ENCODE assay signal across 1 cellular context in the genomic region with DNA sequence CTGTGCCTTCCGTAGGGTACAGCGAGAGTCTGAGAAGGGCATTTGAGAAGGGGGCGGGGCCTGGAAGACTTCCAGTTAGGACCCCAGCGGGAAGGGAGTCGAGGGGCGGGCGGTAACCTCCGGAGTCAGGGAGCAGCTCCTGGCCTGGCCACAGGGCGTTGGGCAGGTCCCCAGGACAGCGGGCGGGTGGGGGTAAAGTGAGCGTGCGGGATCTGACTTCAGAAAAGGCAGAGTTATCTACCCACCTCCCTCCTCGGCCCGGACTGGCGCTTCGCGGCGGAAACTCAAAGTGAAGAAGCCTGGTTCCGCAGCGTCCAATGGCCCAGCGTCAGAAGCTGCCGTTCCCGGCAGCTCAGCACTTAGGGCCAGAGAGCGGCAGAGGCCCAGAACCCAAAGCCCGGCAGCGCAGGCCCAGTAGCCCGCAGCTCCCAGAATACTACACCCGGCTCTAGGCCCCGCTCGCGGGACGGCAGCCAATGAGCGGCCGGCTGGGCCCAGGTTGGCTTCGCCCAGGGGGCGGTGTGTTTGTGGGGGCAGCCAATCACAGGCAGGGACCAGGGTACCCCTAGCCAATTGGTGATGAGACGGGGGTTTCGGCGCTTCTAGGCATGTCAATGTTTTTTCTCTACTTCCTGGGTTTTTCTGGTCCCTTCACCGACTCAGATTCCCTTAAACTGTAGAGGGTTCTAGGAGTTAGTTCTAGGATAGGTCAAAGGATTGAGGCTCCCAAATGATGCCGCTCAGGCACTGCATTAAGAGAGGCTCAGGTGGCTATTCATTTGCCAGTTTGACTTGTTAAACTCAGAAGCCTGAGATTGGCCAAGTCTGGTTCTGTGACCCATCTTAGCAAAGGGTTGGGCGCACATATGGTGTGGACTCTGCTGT.
A peak's percentile ranks its signal among the peaks of the same experiment; 100 is the strongest.
TF ChIP-seq lines count a peak whose summit lies in the region.

A gene with protein sequence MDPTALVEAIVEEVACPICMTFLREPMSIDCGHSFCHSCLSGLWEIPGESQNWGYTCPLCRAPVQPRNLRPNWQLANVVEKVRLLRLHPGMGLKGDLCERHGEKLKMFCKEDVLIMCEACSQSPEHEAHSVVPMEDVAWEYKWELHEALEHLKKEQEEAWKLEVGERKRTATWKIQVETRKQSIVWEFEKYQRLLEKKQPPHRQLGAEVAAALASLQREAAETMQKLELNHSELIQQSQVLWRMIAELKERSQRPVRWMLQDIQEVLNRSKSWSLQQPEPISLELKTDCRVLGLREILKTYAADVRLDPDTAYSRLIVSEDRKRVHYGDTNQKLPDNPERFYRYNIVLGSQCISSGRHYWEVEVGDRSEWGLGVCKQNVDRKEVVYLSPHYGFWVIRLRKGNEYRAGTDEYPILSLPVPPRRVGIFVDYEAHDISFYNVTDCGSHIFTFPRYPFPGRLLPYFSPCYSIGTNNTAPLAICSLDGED (minus strand): TSS at position 450 of the 885 bp plus-strand sequence. CDS start 2,727 bp downstream, outside the sequence.

TF ChIP-seq in GM12878, 131 proteins besides CTCF, POLR2A, EP300 and RAD21 (continued from another document):
- TF ChIP-seq, protein P1, sequence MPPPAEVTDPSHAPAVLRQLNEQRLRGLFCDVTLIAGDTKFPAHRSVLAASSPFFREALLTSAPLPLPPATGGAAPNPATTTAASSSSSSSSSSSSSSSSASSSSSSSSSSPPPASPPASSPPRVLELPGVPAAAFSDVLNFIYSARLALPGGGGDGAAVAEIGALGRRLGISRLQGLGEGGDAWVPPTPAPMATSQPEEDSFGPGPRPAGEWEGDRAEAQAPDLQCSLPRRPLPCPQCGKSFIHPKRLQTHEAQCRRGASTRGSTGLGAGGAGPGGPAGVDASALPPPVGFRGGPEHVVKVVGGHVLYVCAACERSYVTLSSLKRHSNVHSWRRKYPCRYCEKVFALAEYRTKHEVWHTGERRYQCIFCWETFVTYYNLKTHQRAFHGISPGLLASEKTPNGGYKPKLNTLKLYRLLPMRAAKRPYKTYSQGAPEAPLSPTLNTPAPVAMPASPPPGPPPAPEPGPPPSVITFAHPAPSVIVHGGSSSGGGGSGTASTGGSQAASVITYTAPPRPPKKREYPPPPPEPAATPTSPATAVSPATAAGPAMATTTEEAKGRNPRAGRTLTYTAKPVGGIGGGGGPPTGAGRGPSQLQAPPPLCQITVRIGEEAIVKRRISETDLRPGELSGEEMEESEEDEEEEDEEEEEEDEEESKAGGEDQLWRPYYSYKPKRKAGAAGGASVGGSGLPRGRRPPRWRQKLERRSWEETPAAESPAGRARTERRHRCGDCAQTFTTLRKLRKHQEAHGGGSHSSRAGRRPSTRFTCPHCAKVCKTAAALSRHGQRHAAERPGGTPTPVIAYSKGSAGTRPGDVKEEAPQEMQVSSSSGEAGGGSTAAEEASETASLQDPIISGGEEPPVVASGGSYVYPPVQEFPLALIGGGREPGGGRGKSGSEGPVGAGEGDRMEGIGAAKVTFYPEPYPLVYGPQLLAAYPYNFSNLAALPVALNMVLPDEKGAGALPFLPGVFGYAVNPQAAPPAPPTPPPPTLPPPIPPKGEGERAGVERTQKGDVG (CRISPR knock-in tag; IDR thresholded peaks at IDR 0.05), result no peak
- TF ChIP-seq CHD2 (IDR thresholded peaks at IDR 0.05; ENCODE audit: borderline replicate concordance, low read depth, low read length), result peak; percentile 90
- TF ChIP-seq HDGF (IDR thresholded peaks at IDR 0.05), result peak; percentile 53; the same call in 1 of the 2 replicates
- TF ChIP-seq RFX5 (IDR thresholded peaks at IDR 0.05; ENCODE audit: low read depth, low read length), result peak; percentile 64
- TF ChIP-seq SMAD5 (IDR thresholded peaks at IDR 0.05; ENCODE audit: low read depth), result peak; percentile 32; the same call in 1 of the 2 replicates
- 0 out of 2 replicates have a peak, but pooled peaks have one; percentile 19 for TF ChIP-seq TAF1 (IDR thresholded peaks at IDR 0.05; ENCODE audit: borderline replicate concordance, low read depth, low read length)
- peak; percentile 46 for TF ChIP-seq NFYA (IDR thresholded peaks at IDR 0.05; ENCODE audit: borderline replicate concordance, low read depth, low read length)
- TF ChIP-seq, protein P2, sequence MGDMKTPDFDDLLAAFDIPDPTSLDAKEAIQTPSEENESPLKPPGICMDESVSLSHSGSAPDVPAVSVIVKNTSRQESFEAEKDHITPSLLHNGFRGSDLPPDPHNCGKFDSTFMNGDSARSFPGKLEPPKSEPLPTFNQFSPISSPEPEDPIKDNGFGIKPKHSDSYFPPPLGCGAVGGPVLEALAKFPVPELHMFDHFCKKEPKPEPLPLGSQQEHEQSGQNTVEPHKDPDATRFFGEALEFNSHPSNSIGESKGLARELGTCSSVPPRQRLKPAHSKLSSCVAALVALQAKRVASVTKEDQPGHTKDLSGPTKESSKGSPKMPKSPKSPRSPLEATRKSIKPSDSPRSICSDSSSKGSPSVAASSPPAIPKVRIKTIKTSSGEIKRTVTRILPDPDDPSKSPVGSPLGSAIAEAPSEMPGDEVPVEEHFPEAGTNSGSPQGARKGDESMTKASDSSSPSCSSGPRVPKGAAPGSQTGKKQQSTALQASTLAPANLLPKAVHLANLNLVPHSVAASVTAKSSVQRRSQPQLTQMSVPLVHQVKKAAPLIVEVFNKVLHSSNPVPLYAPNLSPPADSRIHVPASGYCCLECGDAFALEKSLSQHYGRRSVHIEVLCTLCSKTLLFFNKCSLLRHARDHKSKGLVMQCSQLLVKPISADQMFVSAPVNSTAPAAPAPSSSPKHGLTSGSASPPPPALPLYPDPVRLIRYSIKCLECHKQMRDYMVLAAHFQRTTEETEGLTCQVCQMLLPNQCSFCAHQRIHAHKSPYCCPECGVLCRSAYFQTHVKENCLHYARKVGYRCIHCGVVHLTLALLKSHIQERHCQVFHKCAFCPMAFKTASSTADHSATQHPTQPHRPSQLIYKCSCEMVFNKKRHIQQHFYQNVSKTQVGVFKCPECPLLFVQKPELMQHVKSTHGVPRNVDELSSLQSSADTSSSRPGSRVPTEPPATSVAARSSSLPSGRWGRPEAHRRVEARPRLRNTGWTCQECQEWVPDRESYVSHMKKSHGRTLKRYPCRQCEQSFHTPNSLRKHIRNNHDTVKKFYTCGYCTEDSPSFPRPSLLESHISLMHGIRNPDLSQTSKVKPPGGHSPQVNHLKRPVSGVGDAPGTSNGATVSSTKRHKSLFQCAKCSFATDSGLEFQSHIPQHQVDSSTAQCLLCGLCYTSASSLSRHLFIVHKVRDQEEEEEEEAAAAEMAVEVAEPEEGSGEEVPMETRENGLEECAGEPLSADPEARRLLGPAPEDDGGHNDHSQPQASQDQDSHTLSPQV (IDR thresholded peaks at IDR 0.05), result no peak
- no peak for TF ChIP-seq CBX5 (IDR thresholded peaks at IDR 0.05; ENCODE audit: low read depth)
- TF ChIP-seq, protein P3, sequence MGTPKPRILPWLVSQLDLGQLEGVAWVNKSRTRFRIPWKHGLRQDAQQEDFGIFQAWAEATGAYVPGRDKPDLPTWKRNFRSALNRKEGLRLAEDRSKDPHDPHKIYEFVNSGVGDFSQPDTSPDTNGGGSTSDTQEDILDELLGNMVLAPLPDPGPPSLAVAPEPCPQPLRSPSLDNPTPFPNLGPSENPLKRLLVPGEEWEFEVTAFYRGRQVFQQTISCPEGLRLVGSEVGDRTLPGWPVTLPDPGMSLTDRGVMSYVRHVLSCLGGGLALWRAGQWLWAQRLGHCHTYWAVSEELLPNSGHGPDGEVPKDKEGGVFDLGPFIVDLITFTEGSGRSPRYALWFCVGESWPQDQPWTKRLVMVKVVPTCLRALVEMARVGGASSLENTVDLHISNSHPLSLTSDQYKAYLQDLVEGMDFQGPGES (IDR thresholded peaks at IDR 0.05), result peak; percentile 79
- TF ChIP-seq, protein P4, sequence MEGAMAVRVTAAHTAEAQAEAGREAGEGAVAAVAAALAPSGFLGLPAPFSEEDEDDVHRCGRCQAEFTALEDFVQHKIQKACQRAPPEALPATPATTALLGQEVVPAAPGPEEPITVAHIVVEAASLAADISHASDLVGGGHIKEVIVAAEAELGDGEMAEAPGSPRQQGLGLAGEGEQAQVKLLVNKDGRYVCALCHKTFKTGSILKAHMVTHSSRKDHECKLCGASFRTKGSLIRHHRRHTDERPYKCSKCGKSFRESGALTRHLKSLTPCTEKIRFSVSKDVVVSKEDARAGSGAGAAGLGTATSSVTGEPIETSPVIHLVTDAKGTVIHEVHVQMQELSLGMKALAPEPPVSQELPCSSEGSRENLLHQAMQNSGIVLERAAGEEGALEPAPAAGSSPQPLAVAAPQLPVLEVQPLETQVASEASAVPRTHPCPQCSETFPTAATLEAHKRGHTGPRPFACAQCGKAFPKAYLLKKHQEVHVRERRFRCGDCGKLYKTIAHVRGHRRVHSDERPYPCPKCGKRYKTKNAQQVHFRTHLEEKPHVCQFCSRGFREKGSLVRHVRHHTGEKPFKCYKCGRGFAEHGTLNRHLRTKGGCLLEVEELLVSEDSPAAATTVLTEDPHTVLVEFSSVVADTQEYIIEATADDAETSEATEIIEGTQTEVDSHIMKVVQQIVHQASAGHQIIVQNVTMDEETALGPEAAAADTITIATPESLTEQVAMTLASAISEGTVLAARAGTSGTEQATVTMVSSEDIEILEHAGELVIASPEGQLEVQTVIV (IDR thresholded peaks at IDR 0.05; ENCODE audit: borderline replicate concordance, partially characterized antibody), result peak; percentile 17
- peak; percentile 49 for TF ChIP-seq SIN3A (IDR thresholded peaks at IDR 0.05; ENCODE audit: low read depth, low read length)
- TF ChIP-seq, protein P5, sequence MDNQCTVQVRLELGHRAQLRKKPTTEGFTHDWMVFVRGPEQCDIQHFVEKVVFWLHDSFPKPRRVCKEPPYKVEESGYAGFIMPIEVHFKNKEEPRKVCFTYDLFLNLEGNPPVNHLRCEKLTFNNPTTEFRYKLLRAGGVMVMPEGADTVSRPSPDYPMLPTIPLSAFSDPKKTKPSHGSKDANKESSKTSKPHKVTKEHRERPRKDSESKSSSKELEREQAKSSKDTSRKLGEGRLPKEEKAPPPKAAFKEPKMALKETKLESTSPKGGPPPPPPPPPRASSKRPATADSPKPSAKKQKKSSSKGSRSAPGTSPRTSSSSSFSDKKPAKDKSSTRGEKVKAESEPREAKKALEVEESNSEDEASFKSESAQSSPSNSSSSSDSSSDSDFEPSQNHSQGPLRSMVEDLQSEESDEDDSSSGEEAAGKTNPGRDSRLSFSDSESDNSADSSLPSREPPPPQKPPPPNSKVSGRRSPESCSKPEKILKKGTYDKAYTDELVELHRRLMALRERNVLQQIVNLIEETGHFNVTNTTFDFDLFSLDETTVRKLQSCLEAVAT (IDR thresholded peaks at IDR 0.05), result peak; percentile 75; the same call in 1 of the 2 replicates
- peak; percentile 71 for TF ChIP-seq FOS (IDR thresholded peaks at IDR 0.05; ENCODE audit: borderline replicate concordance, extremely low read depth, insufficient read length)
- TF ChIP-seq, protein P6, sequence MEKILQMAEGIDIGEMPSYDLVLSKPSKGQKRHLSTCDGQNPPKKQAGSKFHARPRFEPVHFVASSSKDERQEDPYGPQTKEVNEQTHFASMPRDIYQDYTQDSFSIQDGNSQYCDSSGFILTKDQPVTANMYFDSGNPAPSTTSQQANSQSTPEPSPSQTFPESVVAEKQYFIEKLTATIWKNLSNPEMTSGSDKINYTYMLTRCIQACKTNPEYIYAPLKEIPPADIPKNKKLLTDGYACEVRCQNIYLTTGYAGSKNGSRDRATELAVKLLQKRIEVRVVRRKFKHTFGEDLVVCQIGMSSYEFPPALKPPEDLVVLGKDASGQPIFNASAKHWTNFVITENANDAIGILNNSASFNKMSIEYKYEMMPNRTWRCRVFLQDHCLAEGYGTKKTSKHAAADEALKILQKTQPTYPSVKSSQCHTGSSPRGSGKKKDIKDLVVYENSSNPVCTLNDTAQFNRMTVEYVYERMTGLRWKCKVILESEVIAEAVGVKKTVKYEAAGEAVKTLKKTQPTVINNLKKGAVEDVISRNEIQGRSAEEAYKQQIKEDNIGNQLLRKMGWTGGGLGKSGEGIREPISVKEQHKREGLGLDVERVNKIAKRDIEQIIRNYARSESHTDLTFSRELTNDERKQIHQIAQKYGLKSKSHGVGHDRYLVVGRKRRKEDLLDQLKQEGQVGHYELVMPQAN (conservative IDR thresholded peaks at IDR 0.05), result 0 out of 2 replicates have a peak, but pooled peaks have one; percentile 27
- no peak for TF ChIP-seq SUZ12 (IDR thresholded peaks at IDR 0.05; ENCODE audit: unreplicated experiment)
- TF ChIP-seq POLR2AphosphoS5 (IDR thresholded peaks at IDR 0.05; ENCODE audit: low read length), result peak; percentile 81
- peak; percentile 60; the same call in 1 of the 2 replicates for TF ChIP-seq CBFB (IDR thresholded peaks at IDR 0.05; ENCODE audit: low read depth)
- TF ChIP-seq IKZF1 (conservative IDR thresholded peaks at IDR 0.05), result peak; percentile 40
- TF ChIP-seq, protein P7, sequence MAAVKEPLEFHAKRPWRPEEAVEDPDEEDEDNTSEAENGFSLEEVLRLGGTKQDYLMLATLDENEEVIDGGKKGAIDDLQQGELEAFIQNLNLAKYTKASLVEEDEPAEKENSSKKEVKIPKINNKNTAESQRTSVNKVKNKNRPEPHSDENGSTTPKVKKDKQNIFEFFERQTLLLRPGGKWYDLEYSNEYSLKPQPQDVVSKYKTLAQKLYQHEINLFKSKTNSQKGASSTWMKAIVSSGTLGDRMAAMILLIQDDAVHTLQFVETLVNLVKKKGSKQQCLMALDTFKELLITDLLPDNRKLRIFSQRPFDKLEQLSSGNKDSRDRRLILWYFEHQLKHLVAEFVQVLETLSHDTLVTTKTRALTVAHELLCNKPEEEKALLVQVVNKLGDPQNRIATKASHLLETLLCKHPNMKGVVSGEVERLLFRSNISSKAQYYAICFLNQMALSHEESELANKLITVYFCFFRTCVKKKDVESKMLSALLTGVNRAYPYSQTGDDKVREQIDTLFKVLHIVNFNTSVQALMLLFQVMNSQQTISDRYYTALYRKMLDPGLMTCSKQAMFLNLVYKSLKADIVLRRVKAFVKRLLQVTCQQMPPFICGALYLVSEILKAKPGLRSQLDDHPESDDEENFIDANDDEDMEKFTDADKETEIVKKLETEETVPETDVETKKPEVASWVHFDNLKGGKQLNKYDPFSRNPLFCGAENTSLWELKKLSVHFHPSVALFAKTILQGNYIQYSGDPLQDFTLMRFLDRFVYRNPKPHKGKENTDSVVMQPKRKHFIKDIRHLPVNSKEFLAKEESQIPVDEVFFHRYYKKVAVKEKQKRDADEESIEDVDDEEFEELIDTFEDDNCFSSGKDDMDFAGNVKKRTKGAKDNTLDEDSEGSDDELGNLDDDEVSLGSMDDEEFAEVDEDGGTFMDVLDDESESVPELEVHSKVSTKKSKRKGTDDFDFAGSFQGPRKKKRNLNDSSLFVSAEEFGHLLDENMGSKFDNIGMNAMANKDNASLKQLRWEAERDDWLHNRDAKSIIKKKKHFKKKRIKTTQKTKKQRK (IDR thresholded peaks at IDR 0.05; ENCODE audit: low read depth, low read length), result peak; percentile 71; the same call in 1 of the 2 replicates
- no peak; the same call in 1 of the 2 replicates for TF ChIP-seq NR2F1 (conservative IDR thresholded peaks at IDR 0.05)
- TF ChIP-seq POU2F2 (IDR thresholded peaks at IDR 0.05; ENCODE audit: borderline replicate concordance, low read depth, low read length), result 0 out of 3 replicates have a peak, but pooled peaks have one; percentile 53
- TF ChIP-seq GABPA (IDR thresholded peaks at IDR 0.05; ENCODE audit: low read depth), result peak; percentile 51; the same call in 1 of the 2 replicates
- TF ChIP-seq ZZZ3 (IDR thresholded peaks at IDR 0.05; ENCODE audit: control insufficient read depth, insufficient read length, low read depth), result no peak
- peak; percentile 55; the same call in 1 of the 2 replicates for TF ChIP-seq PML (IDR thresholded peaks at IDR 0.05; ENCODE audit: low read length)
